ENCODE assay signal across 1 cellular context in the genomic region with DNA sequence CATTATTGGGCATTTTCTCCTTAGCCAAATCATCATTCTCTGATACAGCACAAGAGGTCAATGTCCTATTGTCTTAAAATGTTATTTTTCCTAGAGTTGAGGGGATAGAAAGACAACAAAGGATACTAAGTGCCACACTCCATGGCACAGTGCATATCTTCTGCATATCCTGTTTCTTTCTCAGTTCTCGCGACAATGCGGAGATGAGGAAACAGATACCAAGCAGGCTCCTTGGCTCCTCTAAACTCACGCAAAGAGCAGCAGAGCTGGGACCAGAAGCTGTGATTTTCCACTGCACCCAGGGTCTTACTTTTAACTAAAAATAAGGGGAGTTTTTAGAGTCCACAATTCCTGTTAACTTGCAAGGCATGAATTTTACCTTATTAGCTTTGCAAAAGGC.
TF ChIP-seq lines count a peak whose summit lies in the region.

No MANE protein-coding gene starts in this region.

TF ChIP-seq in GM23338, 12 proteins besides CTCF, POLR2A, EP300 and RAD21 (continued from another document):
- TF ChIP-seq, protein P1, sequence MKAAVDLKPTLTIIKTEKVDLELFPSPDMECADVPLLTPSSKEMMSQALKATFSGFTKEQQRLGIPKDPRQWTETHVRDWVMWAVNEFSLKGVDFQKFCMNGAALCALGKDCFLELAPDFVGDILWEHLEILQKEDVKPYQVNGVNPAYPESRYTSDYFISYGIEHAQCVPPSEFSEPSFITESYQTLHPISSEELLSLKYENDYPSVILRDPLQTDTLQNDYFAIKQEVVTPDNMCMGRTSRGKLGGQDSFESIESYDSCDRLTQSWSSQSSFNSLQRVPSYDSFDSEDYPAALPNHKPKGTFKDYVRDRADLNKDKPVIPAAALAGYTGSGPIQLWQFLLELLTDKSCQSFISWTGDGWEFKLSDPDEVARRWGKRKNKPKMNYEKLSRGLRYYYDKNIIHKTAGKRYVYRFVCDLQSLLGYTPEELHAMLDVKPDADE (IDR thresholded peaks at IDR 0.05) = no peak
- TF ChIP-seq STAT1 (IDR thresholded peaks at IDR 0.05; ENCODE audit: unreplicated experiment) = no peak
